ENCODE assay signal across 9 cellular contexts in genomic region chr11:289145-289705, GRCh38. TPM values are rescaled to one million over a fixed set of nuclear protein-coding genes. Genes with fewer than 3 reads are reported as not detected.
A peak's percentile ranks its signal among the peaks of the same experiment; 100 is the strongest.
DNase-seq lines count a peak whose midpoint lies in the region; ATAC-seq and TF ChIP-seq lines count a peak whose summit lies in the region.
"Had no signal": no experiment of that assay in that cellular context is flagged by ENCODE, and none has a peak within 500 bp of the region (broad histone marks: within the 10 kb centered on the region; RNA-seq: fewer than 3 reads in every experiment).

No MANE protein-coding gene starts in this region.

- no peak overlapping the region for H3K27ac Mint-ChIP-seq in T-helper 1 cell treated with Interleukin-12 subunit alpha and Interleukin-12 subunit beta and Interleukin-4 antibody, amounts not matched to agents 30 μg/mL and 1 μg/mL, for 36 hours

- peaks cover 15% of the 10 kb centered on the region for H3K36me3 Mint-ChIP-seq in T-helper 1 cell treated with Interleukin-12 subunit alpha and Interleukin-12 subunit beta and Interleukin-4 antibody, amounts not matched to agents 30 μg/mL and 1 μg/mL, for 36 hours (ENCODE audit: low read depth)

- no peak for DNase-seq in esophagus squamous epithelium (lab: John Stamatoyannopoulos, UW)
- DNase-seq in substantia nigra (lab: John Stamatoyannopoulos, UW): no peak

- intact Hi-C loops in esophagus squamous epithelium (cut with DNase I): no loop called here

- TF ChIP-seq POLR2A in GM19193 (IDR thresholded peaks at IDR 0.05; ENCODE audit: extremely low read depth, insufficient read depth, insufficient read length): peak; percentile 42
- TF ChIP-seq POLR2A in esophagus squamous epithelium (IDR thresholded peaks at IDR 0.05): no peak

- H3K9me3 ChIP-seq in esophagus squamous epithelium (no peaks in the 10 kb centered on the region), skeletal muscle tissue (ENCODE audit: control insufficient read depth in 3 of 3, low read length in 3 of 3) (no peaks in the 10 kb centered on the region)

- TF ChIP-seq CTCF in esophagus squamous epithelium (IDR thresholded peaks at IDR 0.05): no peak

- no peaks in the 10 kb centered on the region for H3K9me3 Mint-ChIP-seq in T-helper 1 cell treated with Interleukin-12 subunit alpha and Interleukin-12 subunit beta and Interleukin-4 antibody, amounts not matched to agents 30 μg/mL and 1 μg/mL, for 36 hours

- no CpG with 5 or more reads among the region's 42 CpGs for WGBS in esophagus squamous epithelium, 2 donors

- peak overlapping the region in 1 of 3 donors; percentile 38 for H3K9ac ChIP-seq in skeletal muscle tissue (ENCODE audit: low read depth in 1 of 3, low read length in 3 of 3)

- ATAC-seq in HG03108 (IDR thresholded peaks at IDR 0.05; ENCODE audit: unreplicated experiment) (no peak), GM21786 (IDR thresholded peaks at IDR 0.05; ENCODE audit: unreplicated experiment) (no peak), HG03135 (IDR thresholded peaks at IDR 0.05; ENCODE audit: unreplicated experiment) (no peak)

- peaks cover 19% of the 10 kb centered on the region for H3K4me1 Mint-ChIP-seq in T-helper 1 cell treated with Interleukin-12 subunit alpha and Interleukin-12 subunit beta and Interleukin-4 antibody, amounts not matched to agents 30 μg/mL and 1 μg/mL, for 36 hours (ENCODE audit: low read depth)

- H3K36me3 ChIP-seq in esophagus squamous epithelium: peaks cover 0 to 24% (median 0%) of the 10 kb centered on the region in 3 donors
- no peaks in the 10 kb centered on the region for H3K36me3 ChIP-seq in skeletal muscle tissue (ENCODE audit: control insufficient read depth in 3 of 3, insufficient read depth in 3 of 3, low read length in 3 of 3)

- H3K4me3 Mint-ChIP-seq in T-helper 1 cell treated with Interleukin-12 subunit alpha and Interleukin-12 subunit beta and Interleukin-4 antibody, amounts not matched to agents 30 μg/mL and 1 μg/mL, for 36 hours: peak overlapping the region; percentile 72

- H3K27ac ChIP-seq in esophagus squamous epithelium (peak overlapping the region; percentile 40 to 84 (median 74)), skeletal muscle tissue (ENCODE audit: low read depth, low read length) (no peak overlapping the region), substantia nigra (ENCODE audit: low read depth, low read length, poor library complexity, severe bottlenecking) (no peak overlapping the region)

- H3K4me3 ChIP-seq in esophagus squamous epithelium (peak overlapping the region; percentile 55 to 95 (median 74)), skeletal muscle tissue (ENCODE audit: low read length in 3 of 3) (peak overlapping the region in 2 of 3 donors; percentile 5 to 41)

- H3K27me3 Mint-ChIP-seq in T-helper 1 cell treated with Interleukin-12 subunit alpha and Interleukin-12 subunit beta and Interleukin-4 antibody, amounts not matched to agents 30 μg/mL and 1 μg/mL, for 36 hours (ENCODE audit: low read depth): peaks cover 9% of the 10 kb centered on the region

- H3K27me3 ChIP-seq in esophagus squamous epithelium: peaks cover 0 to 45% (median 2%) of the 10 kb centered on the region in 4 donors
- H3K27me3 ChIP-seq in skeletal muscle tissue (ENCODE audit: control insufficient read depth in 3 of 3, insufficient read depth in 3 of 3, low read length in 3 of 3): peaks cover 33 to 36% (median 34%) of the 10 kb centered on the region in 3 donors

- H3K4me1 ChIP-seq in esophagus squamous epithelium: peaks cover 10 to 29% (median 17%) of the 10 kb centered on the region in 3 donors
- H3K4me1 ChIP-seq in skeletal muscle tissue (ENCODE audit: control insufficient read depth in 3 of 3, insufficient read depth in 3 of 3, low read length in 3 of 3): peaks cover 0 to 19% (median 13%) of the 10 kb centered on the region in 3 donors

RNA-seq across cellular contexts. Expression of gene PGGHG, which starts 0.3 kb away (rescaled TPM):
- total RNA-seq in esophagus squamous epithelium: 10 to 100 TPM in 1 of 4 donors, 1 to 10 TPM in 3; 5.3 to 15.3 (median 5.9) TPM
- 2.6 TPM for total RNA-seq in skeletal muscle tissue

RNA-seq across cellular contexts. Expression of gene IFITM5, which starts 10.1 kb away (rescaled TPM):
- not detected for total RNA-seq in esophagus squamous epithelium
- total RNA-seq in skeletal muscle tissue: not detected
- total RNA-seq: T-helper 2 cell treated with Interferon-gamma antibody and Interleukin-4, amounts not matched to agents 100 ng/mL and 5 ng/mL, for 36 hours had no signal

RNA-seq across cellular contexts. Expression of gene NLRP6, which starts 11.0 kb away (rescaled TPM):
- total RNA-seq in esophagus squamous epithelium (1 to 10 TPM in 1 of 4 donors, under 1 TPM in 1, not detected in 2; 0.75 to 1.3 TPM), skeletal muscle tissue (not detected)

RNA-seq across cellular contexts. Expression of gene IFITM2, which starts 18.4 kb away (rescaled TPM):
- total RNA-seq in esophagus squamous epithelium (10 to 100 TPM; 14.4 to 67.5 (median 50.3) TPM), skeletal muscle tissue (6.3 TPM)

RNA-seq across cellular contexts. Expression of gene IFITM1, which starts 24.6 kb away (rescaled TPM):
- 100 to 1,000 TPM in 1 of 4 donors, 10 to 100 TPM in 3; 26.3 to 133 (median 60.0) TPM for total RNA-seq in esophagus squamous epithelium
- 13.0 TPM for total RNA-seq in skeletal muscle tissue

Comparison
In these comparisons a context has a peak if more than half of its experiments do, and no peak if none do; other contexts are left out.
1. H3K27ac ChIP-seq: peak in esophagus squamous epithelium (4 of 4); none in skeletal muscle tissue (single experiment) and substantia nigra (single experiment).